7 cellular contexts compared by ENCODE assay signal in genomic region chr17:64929419-64930209, GRCh38. TPM values are rescaled to one million over a fixed set of nuclear protein-coding genes. Genes with fewer than 3 reads are reported as not detected.
DNase-seq lines count a peak whose midpoint lies in the region; ATAC-seq, FAIRE-seq and TF ChIP-seq lines count a peak whose summit lies in the region.
"Not testable (repeated sequence)": the region's sequence is repeated elsewhere in the genome, so short reads cannot be mapped to it uniquely, and the experiment has no call there.

No MANE protein-coding gene starts in this region.

- 87% methylated on average over 5 of the region's 6 CpGs for WGBS in mammary epithelial cell (ENCODE audit: low coverage, missing lambda C conversion rate)
- 75% methylated on average over 6 of the region's 6 CpGs for WGBS in HepG2 (ENCODE audit: low lambda C conversion rate)

- not testable (repeated sequence) for H2AFZ ChIP-seq in mammary epithelial cell (ENCODE audit: low read depth, low read length); HepG2 (ENCODE audit: low read length)

- H3K79me2 ChIP-seq in mammary epithelial cell (ENCODE audit: insufficient read depth, low read length); HepG2 (ENCODE audit: insufficient read depth, low read length): not testable (repeated sequence)

- peak overlapping the region; percentile 1 for H3K9ac ChIP-seq in mammary epithelial cell (ENCODE audit: insufficient read depth, low read length)
- H3K9ac ChIP-seq in HepG2 (ENCODE audit: insufficient read depth, low read depth, low read length) = not testable (repeated sequence)

- dilution Hi-C loops in mammary epithelial cell (cut with HindIII; ENCODE audit: low sequenced_read_pairs) = not testable (repeated sequence)

- H3K4me3 ChIP-seq in mammary epithelial cell (replicated peaks in 1 of 3; ENCODE audit: insufficient read depth in 1 of 3, low read depth in 2 of 3, low read length in 3 of 3); HepG2 (replicated peaks in 1 of 3; ENCODE audit: insufficient read depth in 1 of 3, low read depth in 2 of 3, low read length in 3 of 3): not testable (repeated sequence)

- not testable (repeated sequence) for ATAC-seq in HepG2

- CTCF ChIA-PET in mammary epithelial cell (lab: Charles Lee; ENCODE audit: low non-redundant PET) = interaction anchor here (0.7 kb wide), 1 partner anchor 156 kb away, joined by 5 read pairs; no protein-coding TSS in a partner anchor
- CTCF ChIA-PET in HepG2 (lab: Yijun Ruan, JAX; ENCODE audit: low intra/inter-chr PET ratio, low total read pairs) = not testable (repeated sequence)

- not testable (repeated sequence) for TF ChIP-seq POLR2A in HepG2 (IDR thresholded peaks at IDR 0.05; ENCODE audit: insufficient read depth in 1 of 2, low read depth in 2 of 2, low read length in 2 of 2)

- not testable (repeated sequence) for H3K27me3 ChIP-seq in mammary epithelial cell (ENCODE audit: insufficient read depth, low read length); HepG2 (ENCODE audit: control insufficient read depth in 1 of 2, insufficient read depth in 2 of 2, low read length in 2 of 2)

- DNase-seq in EL = peak; percentile 71
- peak; percentile 6 for DNase-seq in OCI-M1 (lab: John Stamatoyannopoulos, UW)
- peak; percentile 18 for DNase-seq in activated CD4-positive, CD25-positive, alpha-beta regulatory T cell treated with anti-CD3 and anti-CD28 coated beads, Interleukin-2, amount 50 U/mL, for 16 hours (ENCODE audit: low read depth, low spot score)
- peak; percentile 44 to 50 for DNase-seq in activated T-cell treated with anti-CD3 and anti-CD28 coated beads, Interleukin-2, amount 50 U/mL, for 48 hours
- peak; percentile 80 for DNase-seq in mammary epithelial cell
- peak; percentile 24 for DNase-seq in HepG2 (ENCODE audit: low spot score)
- peak; percentile 56 for DNase-seq in stimulated activated CD4-positive, alpha-beta T cell treated with anti-CD3 and anti-CD28 coated beads, Interleukin-2, amount 100 ng/mL, for 4 hours (ENCODE audit: low read depth)

- H3K27ac ChIP-seq in mammary epithelial cell (ENCODE audit: insufficient read depth, low read depth, low read length); HepG2 (ENCODE audit: extremely low read length, insufficient read depth, low read length): not testable (repeated sequence)

- not testable (repeated sequence) for H3K9me3 ChIP-seq in mammary epithelial cell (replicated peaks; ENCODE audit: insufficient read depth, low read length); HepG2 (ENCODE audit: low read length)

- not testable (repeated sequence) for FAIRE-seq in HepG2 (lab: Jason Lieb, UNC)

- H3K4me1 ChIP-seq in mammary epithelial cell (ENCODE audit: insufficient read depth, low read length) = not testable (repeated sequence)
- H3K4me1 ChIP-seq in HepG2 (ENCODE audit: insufficient read depth, low read length) = peaks cover 45% of the 10 kb centered on the region

- POLR2A ChIA-PET in HepG2 (lab: Yijun Ruan, JAX) = not testable (repeated sequence)

- not testable (repeated sequence) for TF ChIP-seq EP300 in HepG2 (IDR thresholded peaks at IDR 0.05; ENCODE audit: low read depth in 2 of 2, low read length in 2 of 2); HepG2 (CRISPR knock-in tag; IDR thresholded peaks at IDR 0.05; ENCODE audit: borderline replicate concordance)

- in situ Hi-C loops in mammary epithelial cell (cut with MboI; ENCODE audit: low sequenced_read_pairs in 2 of 2) = loop anchor here in 1 of 2 donors (25.0 kb wide), 1 partner anchor 142 kb away; no protein-coding TSS in a partner anchor
- in situ Hi-C loops in HepG2 (cut with HindIII; ENCODE audit: extremely low pct_ligation_motif_present, low pct_unique_long_range_greater_than_20kb) = not testable (repeated sequence)

- TF ChIP-seq CTCF in mammary epithelial cell (conservative IDR thresholded peaks at IDR 0.05 in 1 of 2, IDR thresholded peaks at IDR 0.05 in 1 of 2; ENCODE audit: extremely low read depth in 1 of 2, insufficient read depth in 1 of 2, low read depth in 1 of 2, low read length in 2 of 2); HepG2 (CRISPR knock-in tag; IDR thresholded peaks at IDR 0.05): not testable (repeated sequence)

- not testable (repeated sequence) for H3K4me2 ChIP-seq in mammary epithelial cell (ENCODE audit: insufficient read depth, low read depth, low read length); HepG2 (ENCODE audit: low read depth, low read length)

- not testable (repeated sequence) for BruUV-seq in mammary epithelial cell (replicated peaks; lab: Mats Ljungman, UMichigan); HepG2 (replicated peaks; lab: Mats Ljungman, UMichigan)

- intact Hi-C loops in mammary epithelial cell (cut with micrococcal nuclease) = loop anchor here (5.0 to 10.0 kb wide), 2 partner anchors 155 to 208 kb away; partner anchors contain the start of gene RGS9
- intact Hi-C loops in HepG2 (cut with micrococcal nuclease; ENCODE audit: unreplicated experiment) = not testable (repeated sequence)

- H3K36me3 ChIP-seq in mammary epithelial cell (ENCODE audit: insufficient read depth, low read length); HepG2 (replicated peaks in 1 of 2; ENCODE audit: control insufficient read depth in 1 of 2, insufficient read depth in 2 of 2, low read length in 2 of 2): not testable (repeated sequence)

- not testable (repeated sequence) for TF ChIP-seq RAD21 in HepG2 (CRISPR knock-in tag; IDR thresholded peaks at IDR 0.05)

- not testable (repeated sequence) for H4K20me1 ChIP-seq in mammary epithelial cell (ENCODE audit: insufficient read depth, low read length); HepG2 (ENCODE audit: insufficient read depth, low read length)

RNA-seq across cellular contexts. Expression of gene LRRC37A3, which starts 10.3 kb away (rescaled TPM):
- total RNA-seq in mammary epithelial cell (1 to 10 TPM; 2.7 to 7.7 TPM), HepG2 (2016; rRNA removed; fragmentation: Illumina TruSeq; extraction: Trizol) (0.81 and 1.1 TPM in 2 replicates)
- polyA plus RNA-seq in mammary epithelial cell (0.56 TPM), HepG2 (2011; rRNA removed) (0.54 and 0.62 TPM in 2 replicates)
- 8.4 TPM for polyA minus RNA-seq in mammary epithelial cell
- 5.0 and 5.2 TPM in 2 replicates for total RNA-seq in HepG2 (2016; cell fraction: cytosol; rRNA removed; fragmentation: Illumina TruSeq; extraction: Trizol; ENCODE audit: low read depth)
- 0.97 and 1.1 TPM in 2 replicates for total RNA-seq in HepG2 (2016; cell fraction: insoluble cytoplasmic fraction; rRNA removed; fragmentation: Illumina TruSeq; extraction: Trizol)
- total RNA-seq in HepG2 (2016; cell fraction: membrane; rRNA removed; fragmentation: Illumina TruSeq; extraction: Trizol) = 1.3 and 2.1 TPM in 2 replicates
- 4.7 and 6.7 TPM in 2 replicates for total RNA-seq in HepG2 (2016; cell fraction: nucleus; rRNA removed; fragmentation: Illumina TruSeq; extraction: Trizol)
- polyA plus RNA-seq in HepG2 (2011; cell fraction: cytosol; rRNA removed) = 0.24 and 0.56 TPM in 2 replicates
- 1.2 and 2.3 TPM in 2 replicates for polyA plus RNA-seq in HepG2 (2011; cell fraction: nucleus; rRNA removed)
- polyA plus RNA-seq in HepG2 (2012) = 0.67 and 1.2 TPM in 2 replicates
- polyA plus RNA-seq in HepG2 (2016; cell fraction: cytosol; fragmentation: Illumina TruSeq; extraction: Trizol; ENCODE audit: low read depth) = 0.34 and 0.40 TPM in 2 replicates
- polyA plus RNA-seq in HepG2 (2016; cell fraction: insoluble cytoplasmic fraction; fragmentation: Illumina TruSeq; extraction: Trizol; ENCODE audit: low read depth) = 0.52 and 1.1 TPM in 2 replicates
- 0.24 and 0.45 TPM in 2 replicates for polyA plus RNA-seq in HepG2 (2016; cell fraction: membrane; fragmentation: Illumina TruSeq; extraction: Trizol; ENCODE audit: low read depth)
- polyA plus RNA-seq in HepG2 (2016; cell fraction: nucleus; fragmentation: Illumina TruSeq; extraction: Trizol; ENCODE audit: insufficient read depth, low read depth) = 2.8 and 4.0 TPM in 2 replicates
- polyA minus RNA-seq in HepG2 (2011; rRNA and poly(A)+ RNA removed; ENCODE audit: low replicate concordance) = 2.6 and 13.1 TPM in 2 replicates
- 0.40 and 1.3 TPM in 2 replicates for polyA minus RNA-seq in HepG2 (2011; cell fraction: cytosol; rRNA and poly(A)+ RNA removed)
- 11.1 and 12.6 TPM in 2 replicates for polyA minus RNA-seq in HepG2 (2011; cell fraction: nucleus; rRNA and poly(A)+ RNA removed)

Comparison
In these comparisons a context has a peak if more than half of its experiments do, and no peak if none do; other contexts are left out.
1. DNase-seq: peak in every context shown above with its lines; median percentile 80 in mammary epithelial cell; 71 in EL; 56 in stimulated activated CD4-positive, alpha-beta T cell treated with anti-CD3 and anti-CD28 coated beads, Interleukin-2, amount 100 ng/mL, for 4 hours; 47 in activated T-cell treated with anti-CD3 and anti-CD28 coated beads, Interleukin-2, amount 50 U/mL, for 48 hours; 24 in HepG2; 18 in activated CD4-positive, CD25-positive, alpha-beta regulatory T cell treated with anti-CD3 and anti-CD28 coated beads, Interleukin-2, amount 50 U/mL, for 16 hours; 6 in OCI-M1.